Comparison of ENCODE assay signal across 8 cellular contexts in the genomic region with DNA sequence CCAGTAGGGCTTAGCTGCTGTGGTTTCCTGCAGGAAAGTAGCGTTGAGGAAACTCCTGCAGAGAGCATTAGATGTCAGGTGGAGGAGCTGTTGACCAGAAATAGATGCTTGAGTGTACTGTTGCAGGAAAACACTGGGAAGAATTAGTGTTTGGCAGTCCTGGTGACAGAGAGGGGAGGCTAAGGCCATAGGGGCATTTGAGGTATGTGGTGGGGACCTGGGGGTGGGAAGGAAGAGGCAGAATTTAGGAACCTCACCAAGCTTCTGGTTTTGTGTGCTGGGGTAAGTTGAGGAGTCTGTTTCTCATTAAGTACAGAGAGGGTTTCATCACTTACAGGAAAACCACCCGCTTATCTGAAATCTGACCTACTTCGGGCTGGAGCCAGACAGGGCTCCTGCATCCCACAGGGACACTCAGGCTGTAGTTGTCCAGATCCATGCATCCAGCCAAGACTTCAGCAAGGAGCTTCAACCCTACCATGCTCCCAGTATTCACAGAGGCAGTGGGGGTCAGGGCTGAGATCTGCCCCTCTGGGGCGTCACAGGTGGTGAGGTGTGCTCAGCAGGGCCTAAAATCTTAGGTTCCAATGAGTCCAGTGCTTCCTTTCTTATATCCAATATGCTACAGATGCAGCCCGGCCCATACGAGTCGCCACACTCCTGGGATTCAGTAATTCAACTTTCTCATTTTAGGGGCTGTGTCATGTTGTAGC. TPM values are rescaled to one million over a fixed set of nuclear protein-coding genes. Genes with fewer than 3 reads are reported as not detected.
DNase-seq lines count a peak whose midpoint lies in the region; ATAC-seq, FAIRE-seq and TF ChIP-seq lines count a peak whose summit lies in the region.

No MANE protein-coding gene starts in this region.

- no peak for DNase-seq in activated naive CD8-positive, alpha-beta T cell treated with anti-CD3 and anti-CD28 coated beads, Interleukin-2, amount 50 U/mL, for 24 hours
- peak; percentile 81 for DNase-seq in left kidney (ENCODE audit: low read depth, low spot score)
- no peak for DNase-seq in trophoblast cell
- no peak for DNase-seq in RPMI8226
- no peak for DNase-seq in SHP77 (lab: John Stamatoyannopoulos, UW)
- DNase-seq in small intestine, result no peak

- no peak overlapping the region for H2AK5ac ChIP-seq in trophoblast cell (ENCODE audit: low read length)

- no peak for FAIRE-seq in small intestine (lab: Jason Lieb, UNC)

- no peak overlapping the region for H2AFZ ChIP-seq in trophoblast cell (ENCODE audit: insufficient read depth, low read length, poor library complexity)

- no peak overlapping the region for H3K4ac ChIP-seq in trophoblast cell (ENCODE audit: low read depth, low read length)

- no peak overlapping the region for H2BK5ac ChIP-seq in trophoblast cell (ENCODE audit: low read depth, low read length, poor library complexity)

- H2BK12ac ChIP-seq in trophoblast cell (ENCODE audit: low read length), result no peak overlapping the region

- no peaks in the 10 kb centered on the region for H3K79me2 ChIP-seq in trophoblast cell (ENCODE audit: control insufficient read depth, insufficient read depth, low read length, poor library complexity)

- peak overlapping the region in 2 of 11 experiments; percentile 7 to 17; a peak in 2 of 22 replicates for H3K9ac ChIP-seq in BLaER1 treated with 17β-estradiol and CSF1 and Interleukin-3, amounts not matched to agents 10 nM and 100 nM
- no peak overlapping the region for H3K9ac ChIP-seq in trophoblast cell (ENCODE audit: low read length)

- POLR2A ChIA-PET in HEK293 (lab: Yijun Ruan, JAX), result no interaction called here

- peaks cover 36% of the 10 kb centered on the region for H3K36me3 Mint-ChIP-seq in activated naive CD8-positive, alpha-beta T cell treated with anti-CD3 and anti-CD28 coated beads, Interleukin-2, amount 50 U/mL, for 24 hours (ENCODE audit: low read depth)

- H2BK120ac ChIP-seq in trophoblast cell (ENCODE audit: insufficient read depth, low read length, poor library complexity), result no peak overlapping the region

- no peak overlapping the region for H3K14ac ChIP-seq in trophoblast cell (ENCODE audit: low read length)

- no peak overlapping the region for H4K91ac ChIP-seq in trophoblast cell (ENCODE audit: low read depth, low read length)

- ATAC-seq in activated naive CD8-positive, alpha-beta T cell treated with anti-CD3 and anti-CD28 coated beads, Interleukin-2, amount 50 U/mL, for 24 hours, result peak; percentile 3

- H3K18ac ChIP-seq in trophoblast cell (ENCODE audit: low read length), result no peak overlapping the region

- no peak overlapping the region for H3K4me3 Mint-ChIP-seq in activated naive CD8-positive, alpha-beta T cell treated with anti-CD3 and anti-CD28 coated beads, Interleukin-2, amount 50 U/mL, for 24 hours

- H3K4me1 ChIP-seq in BLaER1 treated with 17β-estradiol and CSF1 and Interleukin-3, amounts not matched to agents 10 nM and 100 nM, result peaks cover 42 to 61% (median 48%) of the 10 kb centered on the region in 10 experiments
- H3K4me1 ChIP-seq in HEK293 (ENCODE audit: control insufficient read depth, insufficient read depth, low read length), result no peaks in the 10 kb centered on the region
- peaks cover 0 to 2% of the 10 kb centered on the region in 2 experiments for H3K4me1 ChIP-seq in trophoblast cell (ENCODE audit: control insufficient read depth in 1 of 2, insufficient read depth in 2 of 2, low read length in 2 of 2)
- no peaks in the 10 kb centered on the region for H3K4me1 ChIP-seq in small intestine (ENCODE audit: control insufficient read depth in 2 of 2, insufficient read depth in 1 of 2, low read depth in 1 of 2, low read length in 1 of 2)

- peaks cover 7 to 34% (median 13%) of the 10 kb centered on the region in 11 experiments; a peak in 17 of 22 replicates for H4K20me1 ChIP-seq in BLaER1 treated with 17β-estradiol and CSF1 and Interleukin-3, amounts not matched to agents 10 nM and 100 nM

- no peak overlapping the region for H4K12ac ChIP-seq in trophoblast cell (ENCODE audit: low read depth, low read length)

- no peaks in the 10 kb centered on the region for H3K9me3 ChIP-seq in BLaER1 treated with 17β-estradiol and CSF1 and Interleukin-3, amounts not matched to agents 10 nM and 100 nM (replicated peaks in 1 of 11)
- no peaks in the 10 kb centered on the region for H3K9me3 ChIP-seq in HEK293 (ENCODE audit: control insufficient read depth, insufficient read depth, low read depth, low read length)
- H3K9me3 ChIP-seq in trophoblast cell (ENCODE audit: insufficient read depth, low read depth, low read length), result no peaks in the 10 kb centered on the region
- no peaks in the 10 kb centered on the region for H3K9me3 ChIP-seq in small intestine (ENCODE audit: control insufficient read depth, low read depth)

- TF ChIP-seq CTCF in HEK293 (tag by site-specific recombination; IDR thresholded peaks at IDR 0.05), result peak; percentile 52; the same call in 1 of the 2 replicates

- no peak overlapping the region for H3K4me3 ChIP-seq in BLaER1 treated with 17β-estradiol and CSF1 and Interleukin-3, amounts not matched to agents 10 nM and 100 nM
- H3K4me3 ChIP-seq in HEK293 (ENCODE audit: low read depth, low read length) (no peak overlapping the region), trophoblast cell (ENCODE audit: low read depth, low read length) (no peak overlapping the region), small intestine (ENCODE audit: low read depth in 1 of 2, low read length in 2 of 2) (no peak overlapping the region)

- H3K23ac ChIP-seq in trophoblast cell (ENCODE audit: low read length), result no peak overlapping the region

- H3K4me1 Mint-ChIP-seq in activated naive CD8-positive, alpha-beta T cell treated with anti-CD3 and anti-CD28 coated beads, Interleukin-2, amount 50 U/mL, for 24 hours, result peaks cover 19% of the 10 kb centered on the region

- H3K4me2 ChIP-seq in BLaER1 treated with 17β-estradiol and CSF1 and Interleukin-3, amounts not matched to agents 10 nM and 100 nM, result peak overlapping the region in 10 of 11 experiments; percentile 11 to 92 (median 18); a peak in 15 of 22 replicates
- H3K4me2 ChIP-seq in trophoblast cell (ENCODE audit: low read length), result no peak overlapping the region

- peak overlapping the region; percentile 71 for H3K27ac Mint-ChIP-seq in activated naive CD8-positive, alpha-beta T cell treated with anti-CD3 and anti-CD28 coated beads, Interleukin-2, amount 50 U/mL, for 24 hours

- no peak overlapping the region for H4K8ac ChIP-seq in trophoblast cell (ENCODE audit: low read depth, low read length)

- peaks cover 53 to 70% (median 63%) of the 10 kb centered on the region in 11 experiments for H3K36me3 ChIP-seq in BLaER1 treated with 17β-estradiol and CSF1 and Interleukin-3, amounts not matched to agents 10 nM and 100 nM
- peaks cover 11 to 61% of the 10 kb centered on the region in 2 experiments for H3K36me3 ChIP-seq in HEK293 (ENCODE audit: control insufficient read depth in 2 of 2, insufficient read depth in 1 of 2, low read length in 2 of 2)
- H3K36me3 ChIP-seq in trophoblast cell (ENCODE audit: control insufficient read depth in 1 of 2, insufficient read depth in 2 of 2, low read length in 2 of 2), result peaks cover 19 to 35% of the 10 kb centered on the region in 2 experiments
- H3K36me3 ChIP-seq in small intestine (ENCODE audit: control insufficient read depth in 2 of 2, insufficient read depth in 2 of 2, low read length in 2 of 2), result peaks cover 12 to 16% of the 10 kb centered on the region in 2 donors

- no peaks in the 10 kb centered on the region for H3K27me3 Mint-ChIP-seq in activated naive CD8-positive, alpha-beta T cell treated with anti-CD3 and anti-CD28 coated beads, Interleukin-2, amount 50 U/mL, for 24 hours

- CTCF ChIA-PET in HEK293 (lab: Yijun Ruan, JAX), result interaction anchor here (0.6 to 7.7 kb wide), 5 partner anchors 10 to 112 kb away, joined by 3 to 80 read pairs (median 4); a partner anchor contains a TSS

- H3K27me3 ChIP-seq in BLaER1 treated with 17β-estradiol and CSF1 and Interleukin-3, amounts not matched to agents 10 nM and 100 nM, result no peaks in the 10 kb centered on the region
- no peaks in the 10 kb centered on the region for H3K27me3 ChIP-seq in trophoblast cell (ENCODE audit: insufficient read depth, low read length)
- H3K27me3 ChIP-seq in small intestine (ENCODE audit: control insufficient read depth in 2 of 2, insufficient read depth in 2 of 2, low read length in 2 of 2), result no peaks in the 10 kb centered on the region

- no peaks in the 10 kb centered on the region for H3K79me1 ChIP-seq in trophoblast cell (ENCODE audit: low read length)

- no CpG with 5 or more reads among the region's 7 CpGs for WGBS in trophoblast cell (ENCODE audit: extremely low coverage, insufficient coverage, insufficient read length)
- 69 to 83% (median 71%) methylated on average over 7 of the region's 7 CpGs for WGBS in small intestine, 3 donors

- no peaks in the 10 kb centered on the region for H3K9me3 Mint-ChIP-seq in activated naive CD8-positive, alpha-beta T cell treated with anti-CD3 and anti-CD28 coated beads, Interleukin-2, amount 50 U/mL, for 24 hours

- H3K27ac ChIP-seq in BLaER1 treated with 17β-estradiol and CSF1 and Interleukin-3, amounts not matched to agents 10 nM and 100 nM, result no peak overlapping the region
- H3K27ac ChIP-seq in HEK293 (ENCODE audit: extremely low read depth, low read depth, low read length) (no peak overlapping the region), trophoblast cell (ENCODE audit: low read depth, low read length) (no peak overlapping the region), small intestine (ENCODE audit: low read depth in 1 of 2, low read length in 1 of 2) (no peak overlapping the region)

TF ChIP-seq in HEK293, 187 proteins besides CTCF, POLR2A, EP300 and RAD21 (continues in another document):
- TF ChIP-seq ZNF654 (tag by site-specific recombination; IDR thresholded peaks at IDR 0.05; ENCODE audit: low read depth) (peak; percentile 51), ZNF777 (tag by site-specific recombination; IDR thresholded peaks at IDR 0.05; ENCODE audit: borderline replicate concordance) (no peak), ZNF776 (tag by site-specific recombination; IDR thresholded peaks at IDR 0.05; ENCODE audit: borderline replicate concordance) (no peak), ZNF2 (tag by site-specific recombination; IDR thresholded peaks at IDR 0.05) (0 out of 2 replicates have a peak, but pooled peaks have one; percentile 35), ZNF629 (tag by site-specific recombination; IDR thresholded peaks at IDR 0.05) (no peak), REPIN1 (tag by site-specific recombination; IDR thresholded peaks at IDR 0.05; ENCODE audit: low read depth) (no peak), ZNF239 (tag by site-specific recombination; IDR thresholded peaks at IDR 0.05) (no peak), ZNF133 (tag by site-specific recombination; IDR thresholded peaks at IDR 0.05) (no peak)

RNA-seq across cellular contexts. Expression of a gene that starts 15.1 kb away (rescaled TPM):
- 0.14 TPM in 1 of 2 replicates, not detected in the other for polyA plus RNA-seq in trophoblast cell (2013)
- polyA plus RNA-seq in small intestine, result 1 to 10 TPM in 2 of 3 donors, under 1 TPM in 1; 0.89 to 2.7 (median 2.2) TPM

RNA-seq across cellular contexts. Expression of a gene that starts 34.2 kb away (rescaled TPM):
- 156 and 169 TPM in 2 replicates for polyA plus RNA-seq in trophoblast cell (2013)
- polyA plus RNA-seq in small intestine, result 10 to 100 TPM; 45.2 to 55.0 (median 50.5) TPM

RNA-seq across cellular contexts. Expression of a gene that starts 50.1 kb away (rescaled TPM):
- 216 and 223 TPM in 2 replicates for polyA plus RNA-seq in trophoblast cell (2013)
- polyA plus RNA-seq in small intestine, result 100 to 1,000 TPM; 273 to 308 (median 280) TPM

RNA-seq across cellular contexts. Expression of a gene that starts 57.4 kb away (rescaled TPM):
- under 0.01 and 0.01 TPM in 2 replicates for polyA plus RNA-seq in trophoblast cell (2013)
- polyA plus RNA-seq in small intestine, result under 1 TPM in 1 of 3 donors, not detected in 2; 0.01 TPM

RNA-seq across cellular contexts. Expression of a gene that starts 59.1 kb away (rescaled TPM):
- 0.29 and 0.45 TPM in 2 replicates for polyA plus RNA-seq in trophoblast cell (2013)
- polyA plus RNA-seq in small intestine, result under 1 TPM in 1 of 3 donors, not detected in 2; 0.67 TPM
